Comparison of ENCODE assay signal across 1 cellular context in the genomic region with DNA sequence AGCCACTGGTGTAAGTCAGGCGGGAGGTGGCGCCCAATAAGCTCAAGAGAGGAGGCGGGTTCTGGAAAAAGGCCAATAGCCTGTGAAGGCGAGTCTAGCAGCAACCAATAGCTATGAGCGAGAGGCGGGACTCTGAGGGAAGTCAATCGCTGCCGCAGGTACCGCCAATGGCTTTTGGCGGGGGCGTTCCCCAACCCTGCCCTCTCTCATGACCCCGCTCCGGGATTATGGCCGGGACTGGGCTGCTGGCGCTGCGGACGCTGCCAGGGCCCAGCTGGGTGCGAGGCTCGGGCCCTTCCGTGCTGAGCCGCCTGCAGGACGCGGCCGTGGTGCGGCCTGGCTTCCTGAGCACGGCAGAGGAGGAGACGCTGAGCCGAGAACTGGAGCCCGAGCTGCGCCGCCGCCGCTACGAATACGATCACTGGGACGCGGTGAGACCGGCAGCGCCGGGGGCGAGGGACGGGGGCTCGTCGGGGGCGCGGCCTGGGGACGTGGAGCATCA.
TF ChIP-seq lines count a peak whose summit lies in the region.

A gene with protein sequence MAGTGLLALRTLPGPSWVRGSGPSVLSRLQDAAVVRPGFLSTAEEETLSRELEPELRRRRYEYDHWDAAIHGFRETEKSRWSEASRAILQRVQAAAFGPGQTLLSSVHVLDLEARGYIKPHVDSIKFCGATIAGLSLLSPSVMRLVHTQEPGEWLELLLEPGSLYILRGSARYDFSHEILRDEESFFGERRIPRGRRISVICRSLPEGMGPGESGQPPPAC (plus strand): TSS at position 201 of the 502 bp plus-strand sequence. CDS start 27 bp downstream, at position 228.

TF ChIP-seq in GM12878, 131 proteins besides CTCF, POLR2A, EP300 and RAD21 (continued from another document and continues in another):
- TF ChIP-seq IRF4 (IDR thresholded peaks at IDR 0.05; ENCODE audit: low read depth, low read length) (no peak), SMAD1 (IDR thresholded peaks at IDR 0.05; ENCODE audit: low read depth, partially characterized antibody) (no peak), SMAD5 (IDR thresholded peaks at IDR 0.05; ENCODE audit: low read depth) (0 out of 2 replicates have a peak, but pooled peaks have one; percentile 34), ESRRA (IDR thresholded peaks at IDR 0.05; ENCODE audit: low read length) (no peak), IKZF1 (conservative IDR thresholded peaks at IDR 0.05) (peak; percentile 67), TBL1XR1 (IDR thresholded peaks at IDR 0.05; ENCODE audit: low read depth, low read length) (0 out of 2 replicates have a peak, but pooled peaks have one; percentile 30), KLF5 (IDR thresholded peaks at IDR 0.05; ENCODE audit: partially characterized antibody) (peak; percentile 96), HDGF (IDR thresholded peaks at IDR 0.05) (no peak), ATF7 (IDR thresholded peaks at IDR 0.05; ENCODE audit: low read depth) (no peak; the same call in 1 of the 2 replicates), RELA (IDR thresholded peaks at IDR 0.05; ENCODE audit: borderline replicate concordance, partially characterized antibody) (peak; percentile 14), SMC3 (IDR thresholded peaks at IDR 0.05; ENCODE audit: borderline replicate concordance, low read length) (no peak), SREBF1 (IDR thresholded peaks at IDR 0.05; ENCODE audit: low read length) (no peak), CREB1 (IDR thresholded peaks at IDR 0.05; ENCODE audit: low read depth) (peak; percentile 65), ZNF207 (IDR thresholded peaks at IDR 0.05; ENCODE audit: borderline replicate concordance) (0 out of 2 replicates have a peak, but pooled peaks have one; percentile 51), CHD2 (IDR thresholded peaks at IDR 0.05; ENCODE audit: borderline replicate concordance, low read depth, low read length) (peak; percentile 98), ETV6 (conservative IDR thresholded peaks at IDR 0.05 in 1 of 2, IDR thresholded peaks at IDR 0.05 in 1 of 2; ENCODE audit: borderline replicate concordance in 1 of 2, low read depth in 1 of 2) (no peak), NR2C1 (IDR thresholded peaks at IDR 0.05) (peak; percentile 72), NFIC (IDR thresholded peaks at IDR 0.05; ENCODE audit: low read depth, low read length) (no peak), GATAD2B (conservative IDR thresholded peaks at IDR 0.05; ENCODE audit: low read depth) (peak; percentile 68; the same call in 1 of the 2 replicates), BHLHE40 (IDR thresholded peaks at IDR 0.05; ENCODE audit: borderline replicate concordance in 1 of 2, low read depth in 2 of 2, low read length in 1 of 2) (peak in 1 of 2 experiments; percentile 63; a peak in 1 of 4 replicates), POLR2AphosphoS2 (IDR thresholded peaks at IDR 0.05; ENCODE audit: low read depth, low read length) (peak; percentile 49; the same call in 1 of the 2 replicates), POLR2AphosphoS5 (IDR thresholded peaks at IDR 0.05; ENCODE audit: low read length) (peak; percentile 61; the same call in 1 of the 2 replicates)
- TF ChIP-seq, protein P1, sequence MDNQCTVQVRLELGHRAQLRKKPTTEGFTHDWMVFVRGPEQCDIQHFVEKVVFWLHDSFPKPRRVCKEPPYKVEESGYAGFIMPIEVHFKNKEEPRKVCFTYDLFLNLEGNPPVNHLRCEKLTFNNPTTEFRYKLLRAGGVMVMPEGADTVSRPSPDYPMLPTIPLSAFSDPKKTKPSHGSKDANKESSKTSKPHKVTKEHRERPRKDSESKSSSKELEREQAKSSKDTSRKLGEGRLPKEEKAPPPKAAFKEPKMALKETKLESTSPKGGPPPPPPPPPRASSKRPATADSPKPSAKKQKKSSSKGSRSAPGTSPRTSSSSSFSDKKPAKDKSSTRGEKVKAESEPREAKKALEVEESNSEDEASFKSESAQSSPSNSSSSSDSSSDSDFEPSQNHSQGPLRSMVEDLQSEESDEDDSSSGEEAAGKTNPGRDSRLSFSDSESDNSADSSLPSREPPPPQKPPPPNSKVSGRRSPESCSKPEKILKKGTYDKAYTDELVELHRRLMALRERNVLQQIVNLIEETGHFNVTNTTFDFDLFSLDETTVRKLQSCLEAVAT (IDR thresholded peaks at IDR 0.05), result no peak
- TF ChIP-seq, protein P2, sequence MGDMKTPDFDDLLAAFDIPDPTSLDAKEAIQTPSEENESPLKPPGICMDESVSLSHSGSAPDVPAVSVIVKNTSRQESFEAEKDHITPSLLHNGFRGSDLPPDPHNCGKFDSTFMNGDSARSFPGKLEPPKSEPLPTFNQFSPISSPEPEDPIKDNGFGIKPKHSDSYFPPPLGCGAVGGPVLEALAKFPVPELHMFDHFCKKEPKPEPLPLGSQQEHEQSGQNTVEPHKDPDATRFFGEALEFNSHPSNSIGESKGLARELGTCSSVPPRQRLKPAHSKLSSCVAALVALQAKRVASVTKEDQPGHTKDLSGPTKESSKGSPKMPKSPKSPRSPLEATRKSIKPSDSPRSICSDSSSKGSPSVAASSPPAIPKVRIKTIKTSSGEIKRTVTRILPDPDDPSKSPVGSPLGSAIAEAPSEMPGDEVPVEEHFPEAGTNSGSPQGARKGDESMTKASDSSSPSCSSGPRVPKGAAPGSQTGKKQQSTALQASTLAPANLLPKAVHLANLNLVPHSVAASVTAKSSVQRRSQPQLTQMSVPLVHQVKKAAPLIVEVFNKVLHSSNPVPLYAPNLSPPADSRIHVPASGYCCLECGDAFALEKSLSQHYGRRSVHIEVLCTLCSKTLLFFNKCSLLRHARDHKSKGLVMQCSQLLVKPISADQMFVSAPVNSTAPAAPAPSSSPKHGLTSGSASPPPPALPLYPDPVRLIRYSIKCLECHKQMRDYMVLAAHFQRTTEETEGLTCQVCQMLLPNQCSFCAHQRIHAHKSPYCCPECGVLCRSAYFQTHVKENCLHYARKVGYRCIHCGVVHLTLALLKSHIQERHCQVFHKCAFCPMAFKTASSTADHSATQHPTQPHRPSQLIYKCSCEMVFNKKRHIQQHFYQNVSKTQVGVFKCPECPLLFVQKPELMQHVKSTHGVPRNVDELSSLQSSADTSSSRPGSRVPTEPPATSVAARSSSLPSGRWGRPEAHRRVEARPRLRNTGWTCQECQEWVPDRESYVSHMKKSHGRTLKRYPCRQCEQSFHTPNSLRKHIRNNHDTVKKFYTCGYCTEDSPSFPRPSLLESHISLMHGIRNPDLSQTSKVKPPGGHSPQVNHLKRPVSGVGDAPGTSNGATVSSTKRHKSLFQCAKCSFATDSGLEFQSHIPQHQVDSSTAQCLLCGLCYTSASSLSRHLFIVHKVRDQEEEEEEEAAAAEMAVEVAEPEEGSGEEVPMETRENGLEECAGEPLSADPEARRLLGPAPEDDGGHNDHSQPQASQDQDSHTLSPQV (IDR thresholded peaks at IDR 0.05), result no peak
- TF ChIP-seq, protein P3, sequence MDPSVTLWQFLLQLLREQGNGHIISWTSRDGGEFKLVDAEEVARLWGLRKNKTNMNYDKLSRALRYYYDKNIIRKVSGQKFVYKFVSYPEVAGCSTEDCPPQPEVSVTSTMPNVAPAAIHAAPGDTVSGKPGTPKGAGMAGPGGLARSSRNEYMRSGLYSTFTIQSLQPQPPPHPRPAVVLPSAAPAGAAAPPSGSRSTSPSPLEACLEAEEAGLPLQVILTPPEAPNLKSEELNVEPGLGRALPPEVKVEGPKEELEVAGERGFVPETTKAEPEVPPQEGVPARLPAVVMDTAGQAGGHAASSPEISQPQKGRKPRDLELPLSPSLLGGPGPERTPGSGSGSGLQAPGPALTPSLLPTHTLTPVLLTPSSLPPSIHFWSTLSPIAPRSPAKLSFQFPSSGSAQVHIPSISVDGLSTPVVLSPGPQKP (IDR thresholded peaks at IDR 0.05; ENCODE audit: low read depth, low read length), result no peak
- TF ChIP-seq, protein P4, sequence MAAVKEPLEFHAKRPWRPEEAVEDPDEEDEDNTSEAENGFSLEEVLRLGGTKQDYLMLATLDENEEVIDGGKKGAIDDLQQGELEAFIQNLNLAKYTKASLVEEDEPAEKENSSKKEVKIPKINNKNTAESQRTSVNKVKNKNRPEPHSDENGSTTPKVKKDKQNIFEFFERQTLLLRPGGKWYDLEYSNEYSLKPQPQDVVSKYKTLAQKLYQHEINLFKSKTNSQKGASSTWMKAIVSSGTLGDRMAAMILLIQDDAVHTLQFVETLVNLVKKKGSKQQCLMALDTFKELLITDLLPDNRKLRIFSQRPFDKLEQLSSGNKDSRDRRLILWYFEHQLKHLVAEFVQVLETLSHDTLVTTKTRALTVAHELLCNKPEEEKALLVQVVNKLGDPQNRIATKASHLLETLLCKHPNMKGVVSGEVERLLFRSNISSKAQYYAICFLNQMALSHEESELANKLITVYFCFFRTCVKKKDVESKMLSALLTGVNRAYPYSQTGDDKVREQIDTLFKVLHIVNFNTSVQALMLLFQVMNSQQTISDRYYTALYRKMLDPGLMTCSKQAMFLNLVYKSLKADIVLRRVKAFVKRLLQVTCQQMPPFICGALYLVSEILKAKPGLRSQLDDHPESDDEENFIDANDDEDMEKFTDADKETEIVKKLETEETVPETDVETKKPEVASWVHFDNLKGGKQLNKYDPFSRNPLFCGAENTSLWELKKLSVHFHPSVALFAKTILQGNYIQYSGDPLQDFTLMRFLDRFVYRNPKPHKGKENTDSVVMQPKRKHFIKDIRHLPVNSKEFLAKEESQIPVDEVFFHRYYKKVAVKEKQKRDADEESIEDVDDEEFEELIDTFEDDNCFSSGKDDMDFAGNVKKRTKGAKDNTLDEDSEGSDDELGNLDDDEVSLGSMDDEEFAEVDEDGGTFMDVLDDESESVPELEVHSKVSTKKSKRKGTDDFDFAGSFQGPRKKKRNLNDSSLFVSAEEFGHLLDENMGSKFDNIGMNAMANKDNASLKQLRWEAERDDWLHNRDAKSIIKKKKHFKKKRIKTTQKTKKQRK (IDR thresholded peaks at IDR 0.05; ENCODE audit: low read depth, low read length), result peak; percentile 98
- TF ChIP-seq, protein P5, sequence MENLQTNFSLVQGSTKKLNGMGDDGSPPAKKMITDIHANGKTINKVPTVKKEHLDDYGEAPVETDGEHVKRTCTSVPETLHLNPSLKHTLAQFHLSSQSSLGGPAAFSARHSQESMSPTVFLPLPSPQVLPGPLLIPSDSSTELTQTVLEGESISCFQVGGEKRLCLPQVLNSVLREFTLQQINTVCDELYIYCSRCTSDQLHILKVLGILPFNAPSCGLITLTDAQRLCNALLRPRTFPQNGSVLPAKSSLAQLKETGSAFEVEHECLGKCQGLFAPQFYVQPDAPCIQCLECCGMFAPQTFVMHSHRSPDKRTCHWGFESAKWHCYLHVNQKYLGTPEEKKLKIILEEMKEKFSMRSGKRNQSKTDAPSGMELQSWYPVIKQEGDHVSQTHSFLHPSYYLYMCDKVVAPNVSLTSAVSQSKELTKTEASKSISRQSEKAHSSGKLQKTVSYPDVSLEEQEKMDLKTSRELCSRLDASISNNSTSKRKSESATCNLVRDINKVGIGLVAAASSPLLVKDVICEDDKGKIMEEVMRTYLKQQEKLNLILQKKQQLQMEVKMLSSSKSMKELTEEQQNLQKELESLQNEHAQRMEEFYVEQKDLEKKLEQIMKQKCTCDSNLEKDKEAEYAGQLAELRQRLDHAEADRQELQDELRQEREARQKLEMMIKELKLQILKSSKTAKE (IDR thresholded peaks at IDR 0.05; ENCODE audit: low read depth, poor library complexity, severe bottlenecking), result peak; percentile 90
- TF ChIP-seq, protein P6, sequence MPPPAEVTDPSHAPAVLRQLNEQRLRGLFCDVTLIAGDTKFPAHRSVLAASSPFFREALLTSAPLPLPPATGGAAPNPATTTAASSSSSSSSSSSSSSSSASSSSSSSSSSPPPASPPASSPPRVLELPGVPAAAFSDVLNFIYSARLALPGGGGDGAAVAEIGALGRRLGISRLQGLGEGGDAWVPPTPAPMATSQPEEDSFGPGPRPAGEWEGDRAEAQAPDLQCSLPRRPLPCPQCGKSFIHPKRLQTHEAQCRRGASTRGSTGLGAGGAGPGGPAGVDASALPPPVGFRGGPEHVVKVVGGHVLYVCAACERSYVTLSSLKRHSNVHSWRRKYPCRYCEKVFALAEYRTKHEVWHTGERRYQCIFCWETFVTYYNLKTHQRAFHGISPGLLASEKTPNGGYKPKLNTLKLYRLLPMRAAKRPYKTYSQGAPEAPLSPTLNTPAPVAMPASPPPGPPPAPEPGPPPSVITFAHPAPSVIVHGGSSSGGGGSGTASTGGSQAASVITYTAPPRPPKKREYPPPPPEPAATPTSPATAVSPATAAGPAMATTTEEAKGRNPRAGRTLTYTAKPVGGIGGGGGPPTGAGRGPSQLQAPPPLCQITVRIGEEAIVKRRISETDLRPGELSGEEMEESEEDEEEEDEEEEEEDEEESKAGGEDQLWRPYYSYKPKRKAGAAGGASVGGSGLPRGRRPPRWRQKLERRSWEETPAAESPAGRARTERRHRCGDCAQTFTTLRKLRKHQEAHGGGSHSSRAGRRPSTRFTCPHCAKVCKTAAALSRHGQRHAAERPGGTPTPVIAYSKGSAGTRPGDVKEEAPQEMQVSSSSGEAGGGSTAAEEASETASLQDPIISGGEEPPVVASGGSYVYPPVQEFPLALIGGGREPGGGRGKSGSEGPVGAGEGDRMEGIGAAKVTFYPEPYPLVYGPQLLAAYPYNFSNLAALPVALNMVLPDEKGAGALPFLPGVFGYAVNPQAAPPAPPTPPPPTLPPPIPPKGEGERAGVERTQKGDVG (CRISPR knock-in tag; IDR thresholded peaks at IDR 0.05), result 0 out of 2 replicates have a peak, but pooled peaks have one; percentile 47
- TF ChIP-seq, protein P7, sequence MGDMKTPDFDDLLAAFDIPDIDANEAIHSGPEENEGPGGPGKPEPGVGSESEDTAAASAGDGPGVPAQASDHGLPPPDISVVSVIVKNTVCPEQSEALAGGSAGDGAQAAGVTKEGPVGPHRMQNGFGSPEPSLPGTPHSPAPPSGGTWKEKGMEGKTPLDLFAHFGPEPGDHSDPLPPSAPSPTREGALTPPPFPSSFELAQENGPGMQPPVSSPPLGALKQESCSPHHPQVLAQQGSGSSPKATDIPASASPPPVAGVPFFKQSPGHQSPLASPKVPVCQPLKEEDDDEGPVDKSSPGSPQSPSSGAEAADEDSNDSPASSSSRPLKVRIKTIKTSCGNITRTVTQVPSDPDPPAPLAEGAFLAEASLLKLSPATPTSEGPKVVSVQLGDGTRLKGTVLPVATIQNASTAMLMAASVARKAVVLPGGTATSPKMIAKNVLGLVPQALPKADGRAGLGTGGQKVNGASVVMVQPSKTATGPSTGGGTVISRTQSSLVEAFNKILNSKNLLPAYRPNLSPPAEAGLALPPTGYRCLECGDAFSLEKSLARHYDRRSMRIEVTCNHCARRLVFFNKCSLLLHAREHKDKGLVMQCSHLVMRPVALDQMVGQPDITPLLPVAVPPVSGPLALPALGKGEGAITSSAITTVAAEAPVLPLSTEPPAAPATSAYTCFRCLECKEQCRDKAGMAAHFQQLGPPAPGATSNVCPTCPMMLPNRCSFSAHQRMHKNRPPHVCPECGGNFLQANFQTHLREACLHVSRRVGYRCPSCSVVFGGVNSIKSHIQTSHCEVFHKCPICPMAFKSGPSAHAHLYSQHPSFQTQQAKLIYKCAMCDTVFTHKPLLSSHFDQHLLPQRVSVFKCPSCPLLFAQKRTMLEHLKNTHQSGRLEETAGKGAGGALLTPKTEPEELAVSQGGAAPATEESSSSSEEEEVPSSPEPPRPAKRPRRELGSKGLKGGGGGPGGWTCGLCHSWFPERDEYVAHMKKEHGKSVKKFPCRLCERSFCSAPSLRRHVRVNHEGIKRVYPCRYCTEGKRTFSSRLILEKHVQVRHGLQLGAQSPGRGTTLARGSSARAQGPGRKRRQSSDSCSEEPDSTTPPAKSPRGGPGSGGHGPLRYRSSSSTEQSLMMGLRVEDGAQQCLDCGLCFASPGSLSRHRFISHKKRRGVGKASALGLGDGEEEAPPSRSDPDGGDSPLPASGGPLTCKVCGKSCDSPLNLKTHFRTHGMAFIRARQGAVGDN (IDR thresholded peaks at IDR 0.05), result no peak
- TF ChIP-seq, protein P8, sequence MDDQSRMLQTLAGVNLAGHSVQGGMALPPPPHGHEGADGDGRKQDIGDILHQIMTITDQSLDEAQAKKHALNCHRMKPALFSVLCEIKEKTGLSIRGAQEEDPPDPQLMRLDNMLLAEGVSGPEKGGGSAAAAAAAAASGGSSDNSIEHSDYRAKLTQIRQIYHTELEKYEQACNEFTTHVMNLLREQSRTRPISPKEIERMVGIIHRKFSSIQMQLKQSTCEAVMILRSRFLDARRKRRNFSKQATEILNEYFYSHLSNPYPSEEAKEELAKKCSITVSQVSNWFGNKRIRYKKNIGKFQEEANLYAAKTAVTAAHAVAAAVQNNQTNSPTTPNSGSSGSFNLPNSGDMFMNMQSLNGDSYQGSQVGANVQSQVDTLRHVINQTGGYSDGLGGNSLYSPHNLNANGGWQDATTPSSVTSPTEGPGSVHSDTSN (IDR thresholded peaks at IDR 0.05; ENCODE audit: insufficient replicate concordance, low read depth, low read length), result peak; percentile 99
